Comparison of ENCODE assay signal across 22 cellular contexts in genomic region chr5:149781612-149782011, GRCh38. TPM values are rescaled to one million over a fixed set of nuclear protein-coding genes. Genes with fewer than 3 reads are reported as not detected.
DNase-seq lines count a peak whose midpoint lies in the region; ATAC-seq and TF ChIP-seq lines count a peak whose summit lies in the region.
"Had no signal": no experiment of that assay in that cellular context is flagged by ENCODE, and none has a peak within 500 bp of the region (broad histone marks: within the 10 kb centered on the region; RNA-seq: fewer than 3 reads in every experiment).

No MANE protein-coding gene starts in this region.

- no peak overlapping the region for H3K4me3 Mint-ChIP-seq in H9
- H3K4me3 Mint-ChIP-seq: activated CD4-positive, alpha-beta memory T cell treated with anti-CD3 and anti-CD28 coated beads, Interleukin-2, amount 10 ng/mL, durations not matched to agents 7 days and 5 days; activated naive CD4-positive, alpha-beta T cell treated with anti-CD3 and anti-CD28 coated beads, Interleukin-2, amount 10 ng/mL, durations not matched to agents 7 days and 5 days; GM23338 had no signal

- WGBS in H9 (ENCODE audit: extremely low coverage, insufficient read length, low lambda C conversion rate), result no CpG with 5 or more reads among the region's 2 CpGs
- 76% methylated on average over 2 of the region's 2 CpGs for WGBS in esophagus muscularis mucosa

- no peaks in the 10 kb centered on the region; a peak in 2 of 5 replicates for H3K9me3 Mint-ChIP-seq in H9
- H3K9me3 Mint-ChIP-seq: GM23338 had no signal

- no peak overlapping the region for H4K8ac ChIP-seq in H9 (replicated peaks; ENCODE audit: insufficient read length, low read depth, low read length)

- no peak overlapping the region for H2BK5ac ChIP-seq in H9 (ENCODE audit: insufficient read length, low read length)

- H2AK5ac ChIP-seq in H9 (ENCODE audit: insufficient read length, low read length), result no peak overlapping the region

- no peak overlapping the region for H2AFZ ChIP-seq in H9 (ENCODE audit: low read length)
- H2AFZ ChIP-seq: GM23338 had no signal

- H3K4me3 ChIP-seq in Peyer's patch, result no peak overlapping the region
- no peak overlapping the region for H3K4me3 ChIP-seq in esophagus muscularis mucosa
- no peak overlapping the region for H3K4me3 ChIP-seq in gastrocnemius medialis
- H3K4me3 ChIP-seq: ascending aorta, GM23338, SJCRH30, upper lobe of left lung had no signal

- intact Hi-C loops in esophagus muscularis mucosa (cut with DNase I), result no loop called here
- intact Hi-C loops in gastrocnemius medialis (cut with DNase I; ENCODE audit: low total_unique reads), result no loop called here

- H3K36me3 Mint-ChIP-seq in H9 (ENCODE audit: insufficient read depth in 1 of 3, low read depth in 3 of 3), result peaks cover 0 to 5% (median 3%) of the 10 kb centered on the region in 3 experiments; a peak in 2 of 7 replicates

- H2BK12ac ChIP-seq in H9 (ENCODE audit: insufficient read length, low read depth, low read length), result no peak overlapping the region

- no peak overlapping the region for H3K27ac ChIP-seq in H9 (ENCODE audit: insufficient read length, low read depth, low read length)
- peak overlapping the region in 3 of 4 donors; percentile 44 to 82 (median 71) for H3K27ac ChIP-seq in Peyer's patch
- H3K27ac ChIP-seq in esophagus muscularis mucosa (replicated peaks in 1 of 4), result peak overlapping the region in 3 of 4 donors; percentile 6 to 91 (median 89)
- H3K27ac ChIP-seq in gastrocnemius medialis, result peak overlapping the region; percentile 75 to 90 (median 86)
- H3K27ac ChIP-seq: ascending aorta, SJCRH30, upper lobe of left lung had no signal

- in situ Hi-C loops in gastrocnemius medialis (cut with MboI; ENCODE audit: low sequenced_read_pairs in 4 of 4), result no loop called here

- no peaks in the 10 kb centered on the region for H3K79me2 ChIP-seq in H9 (ENCODE audit: insufficient read depth, low read length)

- no peak overlapping the region for H2BK15ac ChIP-seq in H9 (ENCODE audit: low read depth, low read length)

- no peak overlapping the region for H4K5ac ChIP-seq in H9 (ENCODE audit: insufficient read length, low read depth, low read length)

- no peaks in the 10 kb centered on the region for H3K79me1 ChIP-seq in H9 (ENCODE audit: insufficient read depth, low read depth, low read length, poor library complexity, severe bottlenecking)

- no peak overlapping the region for H3K18ac ChIP-seq in H9 (ENCODE audit: insufficient read length, low read depth, low read length)

- TF ChIP-seq POLR2A in Peyer's patch (IDR thresholded peaks at IDR 0.05) (no peak), esophagus muscularis mucosa (IDR thresholded peaks at IDR 0.05; ENCODE audit: low read depth) (no peak), gastrocnemius medialis (IDR thresholded peaks at IDR 0.05) (no peak)

- no peak overlapping the region for H2BK20ac ChIP-seq in H9 (ENCODE audit: low read depth, low read length, poor library complexity, severe bottlenecking)

- H3K9me3 ChIP-seq in H9 (ENCODE audit: control insufficient read depth, low read depth, low read length) (no peaks in the 10 kb centered on the region), Peyer's patch (no peaks in the 10 kb centered on the region), esophagus muscularis mucosa (no peaks in the 10 kb centered on the region), gastrocnemius medialis (no peaks in the 10 kb centered on the region)
- H3K9me3 ChIP-seq: ascending aorta, SJCRH30, upper lobe of left lung had no signal

- H3K27ac Mint-ChIP-seq in H9, result no peak overlapping the region; a peak in 1 of 7 replicates
- H3K27ac Mint-ChIP-seq: activated CD4-positive, alpha-beta memory T cell treated with anti-CD3 and anti-CD28 coated beads, Interleukin-2, amount 10 ng/mL, durations not matched to agents 7 days and 5 days; activated naive CD4-positive, alpha-beta T cell treated with anti-CD3 and anti-CD28 coated beads, Interleukin-2, amount 10 ng/mL, durations not matched to agents 7 days and 5 days; GM23338 had no signal

- no peaks in the 10 kb centered on the region for H4K20me1 ChIP-seq in H9 (ENCODE audit: control insufficient read depth, insufficient read depth, insufficient read length)

- H3K36me3 ChIP-seq in Peyer's patch, result no peaks in the 10 kb centered on the region
- H3K36me3 ChIP-seq in esophagus muscularis mucosa, result no peaks in the 10 kb centered on the region
- no peaks in the 10 kb centered on the region for H3K36me3 ChIP-seq in gastrocnemius medialis
- H3K36me3 ChIP-seq: ascending aorta, SJCRH30, upper lobe of left lung had no signal

- H3K4me1 ChIP-seq in H9 (ENCODE audit: insufficient read depth, low read length), result no peaks in the 10 kb centered on the region
- H3K4me1 ChIP-seq in Peyer's patch, result peaks cover 7 to 80% (median 16%) of the 10 kb centered on the region in 4 donors
- peaks cover 65 to 80% (median 70%) of the 10 kb centered on the region in 4 donors for H3K4me1 ChIP-seq in esophagus muscularis mucosa
- peaks cover 51 to 54% of the 10 kb centered on the region in 2 donors for H3K4me1 ChIP-seq in gastrocnemius medialis
- H3K4me1 ChIP-seq: ascending aorta, SJCRH30 had no signal

- no peak overlapping the region for H4K91ac ChIP-seq in H9 (ENCODE audit: insufficient read length, low read depth, low read length)

- no peak overlapping the region for H3K9ac ChIP-seq in H9 (ENCODE audit: extremely low read depth, insufficient read length, low read length)

- H3K4me2 ChIP-seq in H9 (ENCODE audit: insufficient read depth, insufficient read length, low read length), result no peak overlapping the region
- H3K4me2 ChIP-seq: GM23338 had no signal

- H3K4me1 Mint-ChIP-seq in H9, result peaks cover 23 to 24% of the 10 kb centered on the region in 2 experiments

- no peaks in the 10 kb centered on the region for H3K23me2 ChIP-seq in H9 (ENCODE audit: insufficient read length, low read depth, low read length, poor library complexity, severe bottlenecking)

- DNase-seq in H9, result no peak
- DNase-seq in Peyer's patch, result no peak
- no peak for DNase-seq in esophagus muscularis mucosa (ENCODE audit: extremely low spot score)
- no peak for DNase-seq in gastrocnemius medialis
- no peak for DNase-seq in dedifferentiated amniotic fluid mesenchymal stem cell (ENCODE audit: extremely low spot score)
- no peak for DNase-seq in cerebellar nuclear complex (lab: John Stamatoyannopoulos, UW)
- DNase-seq in SW 1271 (lab: John Stamatoyannopoulos, UW), result no peak
- DNase-seq: activated CD4-positive, alpha-beta memory T cell treated with anti-CD3 and anti-CD28 coated beads, Interleukin-2, amount 10 ng/mL, durations not matched to agents 7 days and 5 days; activated CD4-positive, CD25-positive, alpha-beta regulatory T cell; activated naive CD4-positive, alpha-beta T cell treated with anti-CD3 and anti-CD28 coated beads, Interleukin-2, amount 10 ng/mL, durations not matched to agents 7 days and 5 days; activated T-cell treated with anti-CD3 and anti-CD28 coated beads, Interleukin-2, amount 50 U/mL, for 48 hours; kidney; mesendoderm; NCI-H2107; NCI-H526 treated with DMSO at 0.1 percent for 48 hours; retina; SJCRH30; stimulated activated naive CD4-positive, alpha-beta T cell treated with Interleukin-2 at 50 U/mL for 16 hours; upper lobe of left lung had no signal

- H2BK120ac ChIP-seq in H9 (ENCODE audit: low read depth, low read length, poor library complexity, severe bottlenecking), result no peak overlapping the region

- H3K27me3 ChIP-seq in H9 (ENCODE audit: insufficient read depth, low read length), result no peaks in the 10 kb centered on the region
- no peaks in the 10 kb centered on the region for H3K27me3 ChIP-seq in Peyer's patch
- H3K27me3 ChIP-seq in esophagus muscularis mucosa, result no peaks in the 10 kb centered on the region
- no peaks in the 10 kb centered on the region for H3K27me3 ChIP-seq in gastrocnemius medialis
- H3K27me3 ChIP-seq: ascending aorta, SJCRH30, upper lobe of left lung had no signal

- ATAC-seq in gastrocnemius medialis, result no peak
- ATAC-seq in HG02678 (IDR thresholded peaks at IDR 0.05; ENCODE audit: unreplicated experiment), result no peak
- ATAC-seq: GM23338 had no signal

- TF ChIP-seq CTCF in H9 (conservative IDR thresholded peaks at IDR 0.05), result no peak
- TF ChIP-seq CTCF in Peyer's patch (IDR thresholded peaks at IDR 0.05), result no peak
- TF ChIP-seq CTCF in esophagus muscularis mucosa (IDR thresholded peaks at IDR 0.05), result no peak
- TF ChIP-seq CTCF in gastrocnemius medialis (IDR thresholded peaks at IDR 0.05 in 4 of 5, conservative IDR thresholded peaks at IDR 0.05 in 1 of 5), result no peak

- H3K27me3 Mint-ChIP-seq in H9 (ENCODE audit: low read depth), result no peaks in the 10 kb centered on the region; the same call in 1 of the 2 replicates
- H3K27me3 Mint-ChIP-seq: activated CD4-positive, alpha-beta memory T cell treated with anti-CD3 and anti-CD28 coated beads, Interleukin-2, amount 10 ng/mL, durations not matched to agents 7 days and 5 days; activated naive CD4-positive, alpha-beta T cell treated with anti-CD3 and anti-CD28 coated beads, Interleukin-2, amount 10 ng/mL, durations not matched to agents 7 days and 5 days had no signal

- TF ChIP-seq EP300 in esophagus muscularis mucosa (IDR thresholded peaks at IDR 0.05), result no peak

- peak overlapping the region; percentile 62 for H3K23ac ChIP-seq in H9 (ENCODE audit: insufficient read length, low read depth, low read length)

- H3T11ph ChIP-seq in H9 (ENCODE audit: low read length), result no peak overlapping the region

- no peak overlapping the region for H3K56ac ChIP-seq in H9 (ENCODE audit: insufficient read length, low read depth, low read length)

- no peak overlapping the region for H3K4ac ChIP-seq in H9 (ENCODE audit: low read depth, low read length)

- H3K14ac ChIP-seq in H9 (ENCODE audit: insufficient read depth, low read length), result no peak overlapping the region

RNA-seq across cellular contexts. Expression of gene PPARGC1B, which starts 51.5 kb away (rescaled TPM):
- total RNA-seq in H9 (2021) (17.1 and 17.7 TPM in 2 replicates), Peyer's patch (10 to 100 TPM; 36.8 to 53.6 (median 46.7) TPM), esophagus muscularis mucosa (10 to 100 TPM in 2 of 4 donors, 1 to 10 TPM in 2; 5.1 to 14.0 (median 9.7) TPM), gastrocnemius medialis (1 to 10 TPM; 3.9 to 6.8 (median 4.8) TPM)
